Comparison of ENCODE assay signal across 1 cellular context in the genomic region with DNA sequence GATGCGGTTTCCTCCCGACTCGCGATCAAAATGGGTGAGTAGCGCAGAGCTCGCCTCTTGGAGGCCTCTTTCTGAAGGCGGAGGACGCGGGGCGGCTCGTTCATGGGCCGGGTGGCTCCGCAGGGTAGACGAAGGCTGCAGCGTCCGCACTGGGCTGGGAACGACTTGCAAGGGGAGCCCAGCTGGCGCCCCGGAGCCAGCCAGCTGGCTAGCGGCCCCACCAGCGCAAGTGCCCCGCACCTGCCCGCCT.
TF ChIP-seq lines count a peak whose summit lies in the region.

No MANE protein-coding gene starts in this region.

TF ChIP-seq in K562, 482 proteins besides CTCF, POLR2A, EP300 and RAD21 (continued from another document and continues in another):
- TF ChIP-seq, protein P1, sequence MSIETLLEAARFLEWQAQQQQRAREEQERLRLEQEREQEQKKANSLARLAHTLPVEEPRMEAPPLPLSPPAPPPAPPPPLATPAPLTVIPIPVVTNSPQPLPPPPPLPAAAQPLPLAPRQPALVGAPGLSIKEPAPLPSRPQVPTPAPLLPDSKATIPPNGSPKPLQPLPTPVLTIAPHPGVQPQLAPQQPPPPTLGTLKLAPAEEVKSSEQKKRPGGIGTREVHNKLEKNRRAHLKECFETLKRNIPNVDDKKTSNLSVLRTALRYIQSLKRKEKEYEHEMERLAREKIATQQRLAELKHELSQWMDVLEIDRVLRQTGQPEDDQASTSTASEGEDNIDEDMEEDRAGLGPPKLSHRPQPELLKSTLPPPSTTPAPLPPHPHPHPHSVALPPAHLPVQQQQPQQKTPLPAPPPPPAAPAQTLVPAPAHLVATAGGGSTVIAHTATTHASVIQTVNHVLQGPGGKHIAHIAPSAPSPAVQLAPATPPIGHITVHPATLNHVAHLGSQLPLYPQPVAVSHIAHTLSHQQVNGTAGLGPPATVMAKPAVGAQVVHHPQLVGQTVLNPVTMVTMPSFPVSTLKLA (conservative IDR thresholded peaks at IDR 0.05): no peak
- TF ChIP-seq, protein P2, sequence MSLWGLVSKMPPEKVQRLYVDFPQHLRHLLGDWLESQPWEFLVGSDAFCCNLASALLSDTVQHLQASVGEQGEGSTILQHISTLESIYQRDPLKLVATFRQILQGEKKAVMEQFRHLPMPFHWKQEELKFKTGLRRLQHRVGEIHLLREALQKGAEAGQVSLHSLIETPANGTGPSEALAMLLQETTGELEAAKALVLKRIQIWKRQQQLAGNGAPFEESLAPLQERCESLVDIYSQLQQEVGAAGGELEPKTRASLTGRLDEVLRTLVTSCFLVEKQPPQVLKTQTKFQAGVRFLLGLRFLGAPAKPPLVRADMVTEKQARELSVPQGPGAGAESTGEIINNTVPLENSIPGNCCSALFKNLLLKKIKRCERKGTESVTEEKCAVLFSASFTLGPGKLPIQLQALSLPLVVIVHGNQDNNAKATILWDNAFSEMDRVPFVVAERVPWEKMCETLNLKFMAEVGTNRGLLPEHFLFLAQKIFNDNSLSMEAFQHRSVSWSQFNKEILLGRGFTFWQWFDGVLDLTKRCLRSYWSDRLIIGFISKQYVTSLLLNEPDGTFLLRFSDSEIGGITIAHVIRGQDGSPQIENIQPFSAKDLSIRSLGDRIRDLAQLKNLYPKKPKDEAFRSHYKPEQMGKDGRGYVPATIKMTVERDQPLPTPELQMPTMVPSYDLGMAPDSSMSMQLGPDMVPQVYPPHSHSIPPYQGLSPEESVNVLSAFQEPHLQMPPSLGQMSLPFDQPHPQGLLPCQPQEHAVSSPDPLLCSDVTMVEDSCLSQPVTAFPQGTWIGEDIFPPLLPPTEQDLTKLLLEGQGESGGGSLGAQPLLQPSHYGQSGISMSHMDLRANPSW (CRISPR knock-in tag; IDR thresholded peaks at IDR 0.05): no peak
- TF ChIP-seq FOXM1 (IDR thresholded peaks at IDR 0.05; ENCODE audit: low read depth) (no peak), FOXM1 (CRISPR knock-in tag; IDR thresholded peaks at IDR 0.05; ENCODE audit: low read depth) (0 out of 2 replicates have a peak, but pooled peaks have one; percentile 4), RUNX1 (IDR thresholded peaks at IDR 0.05; ENCODE audit: low read depth) (no peak), SIN3B (IDR thresholded peaks at IDR 0.05; ENCODE audit: low read depth) (no peak), SMARCB1 (IDR thresholded peaks at IDR 0.05; ENCODE audit: insufficient read length, low read depth) (no peak), ZNF197 (CRISPR knock-in tag; IDR thresholded peaks at IDR 0.05; ENCODE audit: low read depth) (no peak), NFE2 (IDR thresholded peaks at IDR 0.05; ENCODE audit: low read depth) (no peak), XRCC3 (IDR thresholded peaks at IDR 0.05) (no peak), KAT7 (CRISPR knock-in tag; IDR thresholded peaks at IDR 0.05; ENCODE audit: borderline replicate concordance) (no peak), SRF (CRISPR knock-in tag; IDR thresholded peaks at IDR 0.05) (no peak), KLF13 (tag; IDR thresholded peaks at IDR 0.05; ENCODE audit: borderline replicate concordance, low read depth) (no peak), ZNF140 (CRISPR knock-in tag; IDR thresholded peaks at IDR 0.05) (no peak), ZNF41 (CRISPR knock-in tag; conservative IDR thresholded peaks at IDR 0.05) (no peak), HMG20A (CRISPR knock-in tag; conservative IDR thresholded peaks at IDR 0.05) (no peak), ZNF134 (CRISPR knock-in tag; conservative IDR thresholded peaks at IDR 0.05) (no peak), RBM14 (IDR thresholded peaks at IDR 0.05; ENCODE audit: borderline replicate concordance, insufficient read depth, low read depth, low read length) (no peak), ZZZ3 (IDR thresholded peaks at IDR 0.05) (no peak), SAFB2 (IDR thresholded peaks at IDR 0.05; ENCODE audit: borderline replicate concordance, low read depth, low read length, severe bottlenecking) (no peak), EP400 (IDR thresholded peaks at IDR 0.05) (no peak), CHCHD3 (CRISPR knock-in tag; IDR thresholded peaks at IDR 0.05) (no peak)
- TF ChIP-seq, protein P3, sequence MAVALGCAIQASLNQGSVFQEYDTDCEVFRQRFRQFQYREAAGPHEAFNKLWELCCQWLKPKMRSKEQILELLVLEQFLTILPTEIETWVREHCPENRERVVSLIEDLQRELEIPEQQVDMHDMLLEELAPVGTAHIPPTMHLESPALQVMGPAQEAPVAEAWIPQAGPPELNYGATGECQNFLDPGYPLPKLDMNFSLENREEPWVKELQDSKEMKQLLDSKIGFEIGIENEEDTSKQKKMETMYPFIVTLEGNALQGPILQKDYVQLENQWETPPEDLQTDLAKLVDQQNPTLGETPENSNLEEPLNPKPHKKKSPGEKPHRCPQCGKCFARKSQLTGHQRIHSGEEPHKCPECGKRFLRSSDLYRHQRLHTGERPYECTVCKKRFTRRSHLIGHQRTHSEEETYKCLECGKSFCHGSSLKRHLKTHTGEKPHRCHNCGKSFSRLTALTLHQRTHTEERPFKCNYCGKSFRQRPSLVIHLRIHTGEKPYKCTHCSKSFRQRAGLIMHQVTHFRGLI (CRISPR knock-in tag; IDR thresholded peaks at IDR 0.05): no peak
- TF ChIP-seq, protein P4, sequence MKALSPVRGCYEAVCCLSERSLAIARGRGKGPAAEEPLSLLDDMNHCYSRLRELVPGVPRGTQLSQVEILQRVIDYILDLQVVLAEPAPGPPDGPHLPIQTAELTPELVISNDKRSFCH (CRISPR knock-in tag; IDR thresholded peaks at IDR 0.05): no peak
- TF ChIP-seq, protein P4 (tag; IDR thresholded peaks at IDR 0.05): no peak
- TF ChIP-seq, protein P5, sequence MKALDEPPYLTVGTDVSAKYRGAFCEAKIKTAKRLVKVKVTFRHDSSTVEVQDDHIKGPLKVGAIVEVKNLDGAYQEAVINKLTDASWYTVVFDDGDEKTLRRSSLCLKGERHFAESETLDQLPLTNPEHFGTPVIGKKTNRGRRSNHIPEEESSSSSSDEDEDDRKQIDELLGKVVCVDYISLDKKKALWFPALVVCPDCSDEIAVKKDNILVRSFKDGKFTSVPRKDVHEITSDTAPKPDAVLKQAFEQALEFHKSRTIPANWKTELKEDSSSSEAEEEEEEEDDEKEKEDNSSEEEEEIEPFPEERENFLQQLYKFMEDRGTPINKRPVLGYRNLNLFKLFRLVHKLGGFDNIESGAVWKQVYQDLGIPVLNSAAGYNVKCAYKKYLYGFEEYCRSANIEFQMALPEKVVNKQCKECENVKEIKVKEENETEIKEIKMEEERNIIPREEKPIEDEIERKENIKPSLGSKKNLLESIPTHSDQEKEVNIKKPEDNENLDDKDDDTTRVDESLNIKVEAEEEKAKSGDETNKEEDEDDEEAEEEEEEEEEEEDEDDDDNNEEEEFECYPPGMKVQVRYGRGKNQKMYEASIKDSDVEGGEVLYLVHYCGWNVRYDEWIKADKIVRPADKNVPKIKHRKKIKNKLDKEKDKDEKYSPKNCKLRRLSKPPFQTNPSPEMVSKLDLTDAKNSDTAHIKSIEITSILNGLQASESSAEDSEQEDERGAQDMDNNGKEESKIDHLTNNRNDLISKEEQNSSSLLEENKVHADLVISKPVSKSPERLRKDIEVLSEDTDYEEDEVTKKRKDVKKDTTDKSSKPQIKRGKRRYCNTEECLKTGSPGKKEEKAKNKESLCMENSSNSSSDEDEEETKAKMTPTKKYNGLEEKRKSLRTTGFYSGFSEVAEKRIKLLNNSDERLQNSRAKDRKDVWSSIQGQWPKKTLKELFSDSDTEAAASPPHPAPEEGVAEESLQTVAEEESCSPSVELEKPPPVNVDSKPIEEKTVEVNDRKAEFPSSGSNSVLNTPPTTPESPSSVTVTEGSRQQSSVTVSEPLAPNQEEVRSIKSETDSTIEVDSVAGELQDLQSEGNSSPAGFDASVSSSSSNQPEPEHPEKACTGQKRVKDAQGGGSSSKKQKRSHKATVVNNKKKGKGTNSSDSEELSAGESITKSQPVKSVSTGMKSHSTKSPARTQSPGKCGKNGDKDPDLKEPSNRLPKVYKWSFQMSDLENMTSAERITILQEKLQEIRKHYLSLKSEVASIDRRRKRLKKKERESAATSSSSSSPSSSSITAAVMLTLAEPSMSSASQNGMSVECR (CRISPR knock-in tag; IDR thresholded peaks at IDR 0.05): peak; percentile 85; the same call in 1 of the 2 replicates
- TF ChIP-seq, protein P6, sequence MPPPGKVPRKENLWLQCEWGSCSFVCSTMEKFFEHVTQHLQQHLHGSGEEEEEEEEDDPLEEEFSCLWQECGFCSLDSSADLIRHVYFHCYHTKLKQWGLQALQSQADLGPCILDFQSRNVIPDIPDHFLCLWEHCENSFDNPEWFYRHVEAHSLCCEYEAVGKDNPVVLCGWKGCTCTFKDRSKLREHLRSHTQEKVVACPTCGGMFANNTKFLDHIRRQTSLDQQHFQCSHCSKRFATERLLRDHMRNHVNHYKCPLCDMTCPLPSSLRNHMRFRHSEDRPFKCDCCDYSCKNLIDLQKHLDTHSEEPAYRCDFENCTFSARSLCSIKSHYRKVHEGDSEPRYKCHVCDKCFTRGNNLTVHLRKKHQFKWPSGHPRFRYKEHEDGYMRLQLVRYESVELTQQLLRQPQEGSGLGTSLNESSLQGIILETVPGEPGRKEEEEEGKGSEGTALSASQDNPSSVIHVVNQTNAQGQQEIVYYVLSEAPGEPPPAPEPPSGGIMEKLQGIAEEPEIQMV (tag; conservative IDR thresholded peaks at IDR 0.05; ENCODE audit: low read depth): 0 out of 2 replicates have a peak, but pooled peaks have one; percentile 29
- TF ChIP-seq, protein P7, sequence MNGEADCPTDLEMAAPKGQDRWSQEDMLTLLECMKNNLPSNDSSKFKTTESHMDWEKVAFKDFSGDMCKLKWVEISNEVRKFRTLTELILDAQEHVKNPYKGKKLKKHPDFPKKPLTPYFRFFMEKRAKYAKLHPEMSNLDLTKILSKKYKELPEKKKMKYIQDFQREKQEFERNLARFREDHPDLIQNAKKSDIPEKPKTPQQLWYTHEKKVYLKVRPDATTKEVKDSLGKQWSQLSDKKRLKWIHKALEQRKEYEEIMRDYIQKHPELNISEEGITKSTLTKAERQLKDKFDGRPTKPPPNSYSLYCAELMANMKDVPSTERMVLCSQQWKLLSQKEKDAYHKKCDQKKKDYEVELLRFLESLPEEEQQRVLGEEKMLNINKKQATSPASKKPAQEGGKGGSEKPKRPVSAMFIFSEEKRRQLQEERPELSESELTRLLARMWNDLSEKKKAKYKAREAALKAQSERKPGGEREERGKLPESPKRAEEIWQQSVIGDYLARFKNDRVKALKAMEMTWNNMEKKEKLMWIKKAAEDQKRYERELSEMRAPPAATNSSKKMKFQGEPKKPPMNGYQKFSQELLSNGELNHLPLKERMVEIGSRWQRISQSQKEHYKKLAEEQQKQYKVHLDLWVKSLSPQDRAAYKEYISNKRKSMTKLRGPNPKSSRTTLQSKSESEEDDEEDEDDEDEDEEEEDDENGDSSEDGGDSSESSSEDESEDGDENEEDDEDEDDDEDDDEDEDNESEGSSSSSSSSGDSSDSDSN (IDR thresholded peaks at IDR 0.05; ENCODE audit: borderline replicate concordance in 1 of 2, low read depth in 2 of 2, low read length in 2 of 2): 0 out of 4 replicates have a peak, but pooled peaks of 1 of the 2 experiments have one; percentile 14
- TF ChIP-seq, protein P8, sequence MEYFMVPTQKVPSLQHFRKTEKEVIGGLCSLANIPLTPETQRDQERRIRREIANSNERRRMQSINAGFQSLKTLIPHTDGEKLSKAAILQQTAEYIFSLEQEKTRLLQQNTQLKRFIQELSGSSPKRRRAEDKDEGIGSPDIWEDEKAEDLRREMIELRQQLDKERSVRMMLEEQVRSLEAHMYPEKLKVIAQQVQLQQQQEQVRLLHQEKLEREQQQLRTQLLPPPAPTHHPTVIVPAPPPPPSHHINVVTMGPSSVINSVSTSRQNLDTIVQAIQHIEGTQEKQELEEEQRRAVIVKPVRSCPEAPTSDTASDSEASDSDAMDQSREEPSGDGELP (CRISPR knock-in tag; IDR thresholded peaks at IDR 0.05; ENCODE audit: borderline replicate concordance): peak; percentile 75
- TF ChIP-seq, protein P9, sequence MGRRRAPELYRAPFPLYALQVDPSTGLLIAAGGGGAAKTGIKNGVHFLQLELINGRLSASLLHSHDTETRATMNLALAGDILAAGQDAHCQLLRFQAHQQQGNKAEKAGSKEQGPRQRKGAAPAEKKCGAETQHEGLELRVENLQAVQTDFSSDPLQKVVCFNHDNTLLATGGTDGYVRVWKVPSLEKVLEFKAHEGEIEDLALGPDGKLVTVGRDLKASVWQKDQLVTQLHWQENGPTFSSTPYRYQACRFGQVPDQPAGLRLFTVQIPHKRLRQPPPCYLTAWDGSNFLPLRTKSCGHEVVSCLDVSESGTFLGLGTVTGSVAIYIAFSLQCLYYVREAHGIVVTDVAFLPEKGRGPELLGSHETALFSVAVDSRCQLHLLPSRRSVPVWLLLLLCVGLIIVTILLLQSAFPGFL (CRISPR knock-in tag; IDR thresholded peaks at IDR 0.05): no peak
- TF ChIP-seq, protein P10, sequence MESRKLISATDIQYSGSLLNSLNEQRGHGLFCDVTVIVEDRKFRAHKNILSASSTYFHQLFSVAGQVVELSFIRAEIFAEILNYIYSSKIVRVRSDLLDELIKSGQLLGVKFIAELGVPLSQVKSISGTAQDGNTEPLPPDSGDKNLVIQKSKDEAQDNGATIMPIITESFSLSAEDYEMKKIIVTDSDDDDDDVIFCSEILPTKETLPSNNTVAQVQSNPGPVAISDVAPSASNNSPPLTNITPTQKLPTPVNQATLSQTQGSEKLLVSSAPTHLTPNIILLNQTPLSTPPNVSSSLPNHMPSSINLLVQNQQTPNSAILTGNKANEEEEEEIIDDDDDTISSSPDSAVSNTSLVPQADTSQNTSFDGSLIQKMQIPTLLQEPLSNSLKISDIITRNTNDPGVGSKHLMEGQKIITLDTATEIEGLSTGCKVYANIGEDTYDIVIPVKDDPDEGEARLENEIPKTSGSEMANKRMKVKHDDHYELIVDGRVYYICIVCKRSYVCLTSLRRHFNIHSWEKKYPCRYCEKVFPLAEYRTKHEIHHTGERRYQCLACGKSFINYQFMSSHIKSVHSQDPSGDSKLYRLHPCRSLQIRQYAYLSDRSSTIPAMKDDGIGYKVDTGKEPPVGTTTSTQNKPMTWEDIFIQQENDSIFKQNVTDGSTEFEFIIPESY (CRISPR knock-in tag; IDR thresholded peaks at IDR 0.05): no peak
